In the genomic region with DNA sequence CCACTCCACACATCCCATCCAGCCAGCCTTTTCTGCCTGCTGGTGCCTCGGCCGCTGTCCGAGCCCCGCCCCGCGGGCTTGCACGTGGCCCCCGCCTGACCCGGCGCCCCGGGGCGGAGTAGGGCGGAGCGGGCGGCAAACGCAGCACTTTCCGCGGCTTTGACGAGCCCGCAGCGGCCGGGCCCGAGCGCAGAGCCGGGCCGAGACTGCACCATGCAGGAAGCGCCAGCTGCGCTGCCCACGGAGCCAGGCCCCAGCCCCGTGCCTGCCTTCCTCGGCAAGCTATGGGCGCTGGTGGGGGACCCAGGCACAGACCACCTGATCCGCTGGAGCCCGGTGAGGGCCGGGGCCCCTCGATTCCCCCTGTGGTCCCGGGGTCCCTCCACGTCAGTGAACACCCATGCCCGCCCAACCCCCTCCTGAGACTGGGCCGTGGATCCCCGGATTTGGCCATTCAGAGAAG, we compare ENCODE assay signal across 9 cellular contexts. TPM values are rescaled to one million over a fixed set of nuclear protein-coding genes. Genes with fewer than 3 reads are reported as not detected.
A peak's percentile ranks its signal among the peaks of the same experiment; 100 is the strongest.
DNase-seq lines count a peak whose midpoint lies in the region; ATAC-seq, FAIRE-seq and TF ChIP-seq lines count a peak whose summit lies in the region.
"Had no signal": no experiment of that assay in that cellular context is flagged by ENCODE, and none has a peak within 500 bp of the region (broad histone marks: within the 10 kb centered on the region; RNA-seq: fewer than 3 reads in every experiment).

TSS of gene HSF4 (plus strand) at position 147 of the 463 bp plus-strand sequence. CDS start at position 214, 67 bp downstream.

- H3K4me1 Mint-ChIP-seq in stimulated activated memory B cell treated with anti-CD40 and anti-IgM and Interleukin-4, amounts not matched to agents 10 μg/mL and 1 μg/mL and 100 μg/mL, for 72 hours = peaks cover 52% of the 10 kb centered on the region

- H3K27me3 ChIP-seq in GM12878 (replicated peaks in 1 of 2; ENCODE audit: control insufficient read depth in 2 of 2, insufficient read depth in 2 of 2, low read length in 1 of 2) (peaks cover 2 to 18% of the 10 kb centered on the region in 2 experiments), foreskin keratinocyte (peaks cover 18% of the 10 kb centered on the region)

- no peak for FAIRE-seq in GM12878 (lab: Jason Lieb, UNC)
- no peak for FAIRE-seq in kidney (lab: Jason Lieb, UNC)

- no TSS peak for BruUV-seq in GM12878 (replicated peaks; lab: Mats Ljungman, UMichigan)

- H3K4me2 ChIP-seq in GM12878 (ENCODE audit: control insufficient read depth, insufficient read depth) = peak within 1 kb of the TSS; percentile 83

- TF ChIP-seq EP300 in GM12878 (IDR thresholded peaks at IDR 0.05; ENCODE audit: borderline replicate concordance in 1 of 2, control insufficient read depth in 1 of 2, low read depth in 2 of 2, low read length in 2 of 2) = no peak

- H3K27me3 Mint-ChIP-seq in stimulated activated memory B cell treated with anti-CD40 and anti-IgM and Interleukin-4, amounts not matched to agents 10 μg/mL and 1 μg/mL and 100 μg/mL, for 72 hours = peaks cover 82% of the 10 kb centered on the region

- H4K20me1 ChIP-seq in GM12878 (ENCODE audit: control insufficient read depth, insufficient read depth) = no peaks in the 10 kb centered on the region; the same call in 1 of the 2 replicates

- peak within 1 kb of the TSS; percentile 41 for H3K4me3 Mint-ChIP-seq in stimulated activated memory B cell treated with anti-CD40 and anti-IgM and Interleukin-4, amounts not matched to agents 10 μg/mL and 1 μg/mL and 100 μg/mL, for 72 hours

- TF ChIP-seq CTCF in GM12878 (IDR thresholded peaks at IDR 0.05 in 2 of 3, conservative IDR thresholded peaks at IDR 0.05 in 1 of 3; ENCODE audit: control insufficient read depth in 2 of 3, extremely low read depth in 1 of 3, insufficient read depth in 1 of 3, low read depth in 3 of 3, low read length in 3 of 3) = no peak
- TF ChIP-seq CTCF in kidney (IDR thresholded peaks at IDR 0.05; ENCODE audit: borderline replicate concordance, extremely low read depth, insufficient read depth) = no peak
- no peak for TF ChIP-seq CTCF in foreskin keratinocyte (conservative IDR thresholded peaks at IDR 0.05)

- in situ Hi-C loops in GM12878 (cut with MboI) = no loop called here

- TF ChIP-seq RAD21 in GM12878 (IDR thresholded peaks at IDR 0.05; ENCODE audit: insufficient read depth, low read depth, low read length) = no peak

- no peaks in the 10 kb centered on the region; the same call in 1 of the 2 replicates for H3K79me2 ChIP-seq in GM12878 (ENCODE audit: control insufficient read depth, insufficient read depth, low read length)

- H3K4me3 ChIP-seq in GM12878 (peak within 1 kb of the TSS; percentile 53; the same call in 1 of the 2 replicates), kidney (ENCODE audit: low read length in 2 of 2) (peak within 1 kb of the TSS; percentile 42 to 49)

- peak; percentile 81 for DNase-seq in AG20443 (ENCODE audit: low spot score)
- DNase-seq in HT-29 (ENCODE audit: low spot score) = peak; percentile 77
- no peak for DNase-seq in GM12878 (ENCODE audit: low read depth, low spot score)
- DNase-seq in kidney = peak; percentile 88
- no peak for DNase-seq in foreskin keratinocyte
- no peak for DNase-seq in HEK293T (ENCODE audit: extremely low spot score)
- DNase-seq in NCI-H526 treated with DMSO at 0.1 percent for 48 hours (lab: John Stamatoyannopoulos, UW) = no peak

- SMC1A ChIA-PET in GM12878 (lab: Charles Lee; ENCODE audit: uncharacterized antibody, unreplicated experiment) = no interaction called here

- H3K4me1 ChIP-seq in GM12878 (ENCODE audit: control insufficient read depth, insufficient read depth, low read length) = peaks cover 42% of the 10 kb centered on the region
- peaks cover 6 to 40% of the 10 kb centered on the region in 2 donors for H3K4me1 ChIP-seq in kidney (ENCODE audit: control insufficient read depth in 1 of 2, insufficient read depth in 1 of 2, low read depth in 1 of 2, low read length in 2 of 2)
- H3K4me1 ChIP-seq in foreskin keratinocyte = no peaks in the 10 kb centered on the region

- 1% methylated on average over 12 of the region's 41 CpGs for WGBS in GM12878 (ENCODE audit: insufficient coverage, insufficient replicate concordance, low lambda C conversion rate, missing lambda C conversion rate)

- ATAC-seq in GM12878 (peak; percentile 2), foreskin keratinocyte (no peak)
- ATAC-seq in stimulated activated memory B cell treated with anti-CD40 and anti-IgM and Interleukin-4, amounts not matched to agents 10 μg/mL and 1 μg/mL and 100 μg/mL, for 72 hours = no peak

- no peak for TF ChIP-seq POLR2A in GM12878 (IDR thresholded peaks at IDR 0.05; ENCODE audit: low read depth, low read length)

- no peak within 1 kb of the TSS for H3K27ac Mint-ChIP-seq in stimulated activated memory B cell treated with anti-CD40 and anti-IgM and Interleukin-4, amounts not matched to agents 10 μg/mL and 1 μg/mL and 100 μg/mL, for 72 hours

- intact Hi-C loops in GM12878 (cut with micrococcal nuclease; ENCODE audit: unreplicated experiment) (no loop called here), kidney (cut with DNase I) (no loop called here)

- H3K27ac ChIP-seq in GM12878 (ENCODE audit: control insufficient read depth, insufficient read depth) (no peak within 1 kb of the TSS), kidney (ENCODE audit: low read depth in 2 of 2, low read length in 2 of 2) (peak within 1 kb of the TSS in 1 of 2 donors; percentile 51), foreskin keratinocyte (no peak within 1 kb of the TSS)
- H3K27ac ChIP-seq: neutrophil had no signal

- peak within 1 kb of the TSS; percentile 70 for H2AFZ ChIP-seq in GM12878 (ENCODE audit: control insufficient read depth, low read depth, low read length)

- H3K9ac ChIP-seq in GM12878 (ENCODE audit: control insufficient read depth, insufficient read depth, low read length) (no peak within 1 kb of the TSS; the same call in 1 of the 2 replicates), kidney (ENCODE audit: low read length in 2 of 2) (peak within 1 kb of the TSS in 1 of 2 donors; percentile 16)

- H3K36me3 ChIP-seq in GM12878 (ENCODE audit: control insufficient read depth in 2 of 2, insufficient read depth in 2 of 2, low read length in 1 of 2) = no peaks in the 10 kb centered on the region
- no peaks in the 10 kb centered on the region for H3K36me3 ChIP-seq in kidney (ENCODE audit: control insufficient read depth in 1 of 2, insufficient read depth in 2 of 2, low read length in 2 of 2)
- H3K36me3 ChIP-seq: neutrophil had no signal

- RAD21 ChIA-PET in GM12878 (lab: Charles Lee; ENCODE audit: unreplicated experiment) = no interaction called here

- POLR2A ChIA-PET in GM12878 (lab: Charles Lee) = interaction anchor here (8.2 kb wide), 1 partner anchor 8 kb away, joined by 137 read pairs; the partner anchor contains the start of gene NOL3
- POLR2A ChIA-PET in HEK293T (lab: Yijun Ruan, JAX) = no interaction called here

- H3K9me3 ChIP-seq in GM12878 (replicated peaks; ENCODE audit: control insufficient read depth, insufficient read depth, low read length) (no peaks in the 10 kb centered on the region; the same call in 2 of the 3 replicates), kidney (ENCODE audit: control insufficient read depth in 1 of 2, low read length in 2 of 2) (no peaks in the 10 kb centered on the region)
- H3K9me3 ChIP-seq: neutrophil had no signal

- H3K9me3 Mint-ChIP-seq in stimulated activated memory B cell treated with anti-CD40 and anti-IgM and Interleukin-4, amounts not matched to agents 10 μg/mL and 1 μg/mL and 100 μg/mL, for 72 hours = no peaks in the 10 kb centered on the region

- no peaks in the 10 kb centered on the region for H3K36me3 Mint-ChIP-seq in stimulated activated memory B cell treated with anti-CD40 and anti-IgM and Interleukin-4, amounts not matched to agents 10 μg/mL and 1 μg/mL and 100 μg/mL, for 72 hours

- CTCF ChIA-PET in GM12878 (lab: Yijun Ruan, JAX) = no interaction called here
- CTCF ChIA-PET in HEK293T (lab: Yijun Ruan, JAX) = no interaction called here

TF ChIP-seq in HEK293T, 16 proteins besides CTCF, POLR2A, EP300 and RAD21 (continues in another document):
- TF ChIP-seq FOXA1 (IDR thresholded peaks at IDR 0.05) = no peak
- TF ChIP-seq ZNF384 (IDR thresholded peaks at IDR 0.05) = no peak
- no peak for TF ChIP-seq TARDBP (IDR thresholded peaks at IDR 0.05)
- TF ChIP-seq FOXK2 (IDR thresholded peaks at IDR 0.05) = no peak
- TF ChIP-seq ELF4 (IDR thresholded peaks at IDR 0.05) = no peak
- TF ChIP-seq LEF1 (IDR thresholded peaks at IDR 0.05; ENCODE audit: borderline replicate concordance) = no peak
- no peak for TF ChIP-seq FOXM1 (IDR thresholded peaks at IDR 0.05; ENCODE audit: borderline replicate concordance)
- TF ChIP-seq SUZ12 (IDR thresholded peaks at IDR 0.05) = no peak
- no peak for TF ChIP-seq SP1 (IDR thresholded peaks at IDR 0.05)
- TF ChIP-seq NFRKB (IDR thresholded peaks at IDR 0.05) = no peak

RNA-seq across cellular contexts. Expression of gene HSF4, which starts in this region (rescaled TPM):
- 42.1 and 44.2 TPM in 2 replicates for total RNA-seq in HT-29 (2014; rRNA removed; shearing (Covaris generic))
- total RNA-seq in GM12878 (2013; cell fraction: nucleolus; rRNA removed) = 141 and 182 TPM in 2 replicates
- total RNA-seq in GM12878 (2014; rRNA removed) = 2.6 and 2.9 TPM in 2 replicates
- 1.2 and 1.4 TPM in 2 replicates for total RNA-seq in GM12878 (2014; rRNA removed; fragmentation: Illumina TruSeq; extraction: Trizol)
- 5.0 and 5.5 TPM in 2 replicates for total RNA-seq in GM12878 (2021)
- polyA plus RNA-seq in GM12878 (2011; ENCODE audit: low read depth) = 33.8 TPM
- polyA plus RNA-seq in GM12878 (2011; rRNA removed) = 6.9 and 9.9 TPM in 2 replicates
- 10.1 and 12.3 TPM in 2 replicates for polyA plus RNA-seq in GM12878 (2011; cell fraction: cytosol; rRNA removed)
- polyA plus RNA-seq in GM12878 (2011; cell fraction: nucleus; rRNA removed) = 221 and 281 TPM in 2 replicates
- 26.3 and 26.8 TPM in 2 replicates for polyA plus RNA-seq in GM12878 (2012)
- polyA plus RNA-seq in GM12878 (2014; fragmentation: Illumina TruSeq; extraction: Trizol) = 1.5 and 3.0 TPM in 2 replicates
- under 1 TPM in 1 of 2 experiments, not detected in 1; 0.31 TPM for polyA plus RNA-seq in GM12878 (2014; fragmentation: Nextera tagmentation; extraction: Ambion mirVana)
- 7.7 TPM in 2 replicates for polyA plus RNA-seq in GM12878 (2014; rRNA removed)
- 1 to 10 TPM in 1 of 2 experiments, under 1 TPM in 1; 0.73 to 1.3 TPM for polyA plus RNA-seq in GM12878 (2016; fragmentation: Nextera tagmentation; extraction: Ambion mirVana)
- polyA minus RNA-seq in GM12878 (2011; rRNA and poly(A)+ RNA removed) = 3.4 and 4.7 TPM in 2 replicates
- 2.2 TPM in 1 of 2 replicates, not detected in the other for polyA minus RNA-seq in GM12878 (2011; cell fraction: cytosol; rRNA and poly(A)+ RNA removed)
- 16.9 and 19.1 TPM in 2 replicates for polyA minus RNA-seq in GM12878 (2011; cell fraction: nucleus; rRNA and poly(A)+ RNA removed)
- total RNA-seq in kidney = 37.9 TPM
- 26.7 TPM for polyA plus RNA-seq in kidney (ENCODE audit: insufficient read depth, low read depth, low replicate concordance)
- total RNA-seq in foreskin keratinocyte = 2.6 and 4.7 TPM in 2 replicates
- 3.3 and 6.0 TPM in 2 replicates for polyA plus RNA-seq in foreskin keratinocyte

Comparison
In these comparisons a context has a peak if more than half of its experiments do, and no peak if none do; other contexts are left out.
1. DNase-seq: peak in AG20443 (single experiment), HT-29 (single experiment) and kidney (single experiment); none in GM12878 (single experiment), foreskin keratinocyte (0 of 2), HEK293T (single experiment) and NCI-H526 treated with DMSO at 0.1 percent for 48 hours (single experiment).